Comparison of ENCODE assay signal across 1 cellular context in the genomic region with DNA sequence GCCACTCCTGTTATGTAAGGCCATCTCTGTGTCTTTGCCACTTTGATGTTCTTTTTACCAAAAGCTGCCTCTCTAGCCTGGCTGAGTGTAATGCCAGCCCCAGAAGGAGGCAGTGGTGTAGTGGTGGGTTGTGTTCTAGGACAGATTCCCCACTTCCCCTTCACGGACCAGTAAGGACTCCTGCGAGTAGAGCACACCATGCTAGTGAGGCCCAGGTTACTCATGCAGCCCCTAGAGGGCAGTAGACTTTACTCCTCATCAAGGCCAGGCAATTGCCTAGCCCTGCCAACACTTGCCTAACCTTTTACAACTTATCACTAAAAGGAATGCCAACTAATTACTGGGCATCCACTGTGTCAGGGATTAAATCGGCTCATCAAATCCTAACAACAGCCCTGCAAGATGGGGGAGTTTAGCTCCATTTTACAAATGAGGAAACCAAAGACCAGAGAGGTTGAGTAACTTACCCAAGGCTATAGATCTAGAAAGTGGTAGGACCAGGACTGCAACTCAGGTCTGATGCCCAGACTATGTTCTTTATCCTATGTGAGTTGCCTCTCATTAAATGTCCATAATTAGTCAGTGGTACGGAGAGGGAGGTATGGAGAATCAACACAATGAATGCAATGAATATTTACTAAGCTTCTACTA.
A peak's percentile ranks its signal among the peaks of the same experiment; 100 is the strongest.
TF ChIP-seq lines count a peak whose summit lies in the region.

No MANE protein-coding gene starts in this region.

TF ChIP-seq in GM12878, 131 proteins besides CTCF, POLR2A, EP300 and RAD21 (continued from another document):
- no peak for TF ChIP-seq FOXM1 (IDR thresholded peaks at IDR 0.05; ENCODE audit: low read depth, low read length)
- TF ChIP-seq, protein P1, sequence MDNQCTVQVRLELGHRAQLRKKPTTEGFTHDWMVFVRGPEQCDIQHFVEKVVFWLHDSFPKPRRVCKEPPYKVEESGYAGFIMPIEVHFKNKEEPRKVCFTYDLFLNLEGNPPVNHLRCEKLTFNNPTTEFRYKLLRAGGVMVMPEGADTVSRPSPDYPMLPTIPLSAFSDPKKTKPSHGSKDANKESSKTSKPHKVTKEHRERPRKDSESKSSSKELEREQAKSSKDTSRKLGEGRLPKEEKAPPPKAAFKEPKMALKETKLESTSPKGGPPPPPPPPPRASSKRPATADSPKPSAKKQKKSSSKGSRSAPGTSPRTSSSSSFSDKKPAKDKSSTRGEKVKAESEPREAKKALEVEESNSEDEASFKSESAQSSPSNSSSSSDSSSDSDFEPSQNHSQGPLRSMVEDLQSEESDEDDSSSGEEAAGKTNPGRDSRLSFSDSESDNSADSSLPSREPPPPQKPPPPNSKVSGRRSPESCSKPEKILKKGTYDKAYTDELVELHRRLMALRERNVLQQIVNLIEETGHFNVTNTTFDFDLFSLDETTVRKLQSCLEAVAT (IDR thresholded peaks at IDR 0.05): no peak
- TF ChIP-seq, protein P2, sequence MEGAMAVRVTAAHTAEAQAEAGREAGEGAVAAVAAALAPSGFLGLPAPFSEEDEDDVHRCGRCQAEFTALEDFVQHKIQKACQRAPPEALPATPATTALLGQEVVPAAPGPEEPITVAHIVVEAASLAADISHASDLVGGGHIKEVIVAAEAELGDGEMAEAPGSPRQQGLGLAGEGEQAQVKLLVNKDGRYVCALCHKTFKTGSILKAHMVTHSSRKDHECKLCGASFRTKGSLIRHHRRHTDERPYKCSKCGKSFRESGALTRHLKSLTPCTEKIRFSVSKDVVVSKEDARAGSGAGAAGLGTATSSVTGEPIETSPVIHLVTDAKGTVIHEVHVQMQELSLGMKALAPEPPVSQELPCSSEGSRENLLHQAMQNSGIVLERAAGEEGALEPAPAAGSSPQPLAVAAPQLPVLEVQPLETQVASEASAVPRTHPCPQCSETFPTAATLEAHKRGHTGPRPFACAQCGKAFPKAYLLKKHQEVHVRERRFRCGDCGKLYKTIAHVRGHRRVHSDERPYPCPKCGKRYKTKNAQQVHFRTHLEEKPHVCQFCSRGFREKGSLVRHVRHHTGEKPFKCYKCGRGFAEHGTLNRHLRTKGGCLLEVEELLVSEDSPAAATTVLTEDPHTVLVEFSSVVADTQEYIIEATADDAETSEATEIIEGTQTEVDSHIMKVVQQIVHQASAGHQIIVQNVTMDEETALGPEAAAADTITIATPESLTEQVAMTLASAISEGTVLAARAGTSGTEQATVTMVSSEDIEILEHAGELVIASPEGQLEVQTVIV (IDR thresholded peaks at IDR 0.05; ENCODE audit: borderline replicate concordance, partially characterized antibody): no peak
- TF ChIP-seq, protein P3, sequence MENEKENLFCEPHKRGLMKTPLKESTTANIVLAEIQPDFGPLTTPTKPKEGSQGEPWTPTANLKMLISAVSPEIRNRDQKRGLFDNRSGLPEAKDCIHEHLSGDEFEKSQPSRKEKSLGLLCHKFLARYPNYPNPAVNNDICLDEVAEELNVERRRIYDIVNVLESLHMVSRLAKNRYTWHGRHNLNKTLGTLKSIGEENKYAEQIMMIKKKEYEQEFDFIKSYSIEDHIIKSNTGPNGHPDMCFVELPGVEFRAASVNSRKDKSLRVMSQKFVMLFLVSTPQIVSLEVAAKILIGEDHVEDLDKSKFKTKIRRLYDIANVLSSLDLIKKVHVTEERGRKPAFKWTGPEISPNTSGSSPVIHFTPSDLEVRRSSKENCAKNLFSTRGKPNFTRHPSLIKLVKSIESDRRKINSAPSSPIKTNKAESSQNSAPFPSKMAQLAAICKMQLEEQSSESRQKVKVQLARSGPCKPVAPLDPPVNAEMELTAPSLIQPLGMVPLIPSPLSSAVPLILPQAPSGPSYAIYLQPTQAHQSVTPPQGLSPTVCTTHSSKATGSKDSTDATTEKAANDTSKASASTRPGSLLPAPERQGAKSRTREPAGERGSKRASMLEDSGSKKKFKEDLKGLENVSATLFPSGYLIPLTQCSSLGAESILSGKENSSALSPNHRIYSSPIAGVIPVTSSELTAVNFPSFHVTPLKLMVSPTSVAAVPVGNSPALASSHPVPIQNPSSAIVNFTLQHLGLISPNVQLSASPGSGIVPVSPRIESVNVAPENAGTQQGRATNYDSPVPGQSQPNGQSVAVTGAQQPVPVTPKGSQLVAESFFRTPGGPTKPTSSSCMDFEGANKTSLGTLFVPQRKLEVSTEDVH (IDR thresholded peaks at IDR 0.05; ENCODE audit: low read depth, partially characterized antibody): no peak
- no peak for TF ChIP-seq BMI1 (IDR thresholded peaks at IDR 0.05; ENCODE audit: borderline replicate concordance)
- no peak for TF ChIP-seq SUZ12 (IDR thresholded peaks at IDR 0.05; ENCODE audit: unreplicated experiment)
- no peak for TF ChIP-seq SIX5 (IDR thresholded peaks at IDR 0.05; ENCODE audit: low read depth, low read length, severe bottlenecking)
- TF ChIP-seq SMC3 (IDR thresholded peaks at IDR 0.05; ENCODE audit: borderline replicate concordance, low read length): peak; percentile 62
- no peak for TF ChIP-seq PAX5 (IDR thresholded peaks at IDR 0.05; ENCODE audit: borderline replicate concordance, low read depth, low read length)
